In genomic region chr17:48478224-48479013, GRCh38 we compare ENCODE assay signal across 1 cellular context.
TF ChIP-seq lines count a peak whose summit lies in the region.

No MANE protein-coding gene starts in this region.

TF ChIP-seq in K562, 482 proteins besides CTCF, POLR2A, EP300 and RAD21 (continued from another document and continues in another):
- 0 out of 2 replicates have a peak, but pooled peaks have one; percentile 27 for TF ChIP-seq CREB5 (CRISPR knock-in tag; IDR thresholded peaks at IDR 0.05)
- TF ChIP-seq MCM3 (IDR thresholded peaks at IDR 0.05): no peak
- no peak for TF ChIP-seq CBX1 (IDR thresholded peaks at IDR 0.05; ENCODE audit: low read depth)
- TF ChIP-seq KAT7 (CRISPR knock-in tag; IDR thresholded peaks at IDR 0.05; ENCODE audit: borderline replicate concordance): no peak
- TF ChIP-seq, protein P1, sequence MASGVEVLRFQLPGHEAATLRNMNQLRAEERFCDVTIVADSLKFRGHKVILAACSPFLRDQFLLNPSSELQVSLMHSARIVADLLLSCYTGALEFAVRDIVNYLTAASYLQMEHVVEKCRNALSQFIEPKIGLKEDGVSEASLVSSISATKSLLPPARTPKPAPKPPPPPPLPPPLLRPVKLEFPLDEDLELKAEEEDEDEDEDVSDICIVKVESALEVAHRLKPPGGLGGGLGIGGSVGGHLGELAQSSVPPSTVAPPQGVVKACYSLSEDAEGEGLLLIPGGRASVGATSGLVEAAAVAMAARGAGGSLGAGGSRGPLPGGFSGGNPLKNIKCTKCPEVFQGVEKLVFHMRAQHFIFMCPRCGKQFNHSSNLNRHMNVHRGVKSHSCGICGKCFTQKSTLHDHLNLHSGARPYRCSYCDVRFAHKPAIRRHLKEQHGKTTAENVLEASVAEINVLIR (CRISPR knock-in tag; IDR thresholded peaks at IDR 0.05): no peak
- no peak for TF ChIP-seq ZSCAN29 (IDR thresholded peaks at IDR 0.05)
- no peak for TF ChIP-seq BDP1 (IDR thresholded peaks at IDR 0.05; ENCODE audit: insufficient read depth, insufficient read length)
- TF ChIP-seq, protein P2, sequence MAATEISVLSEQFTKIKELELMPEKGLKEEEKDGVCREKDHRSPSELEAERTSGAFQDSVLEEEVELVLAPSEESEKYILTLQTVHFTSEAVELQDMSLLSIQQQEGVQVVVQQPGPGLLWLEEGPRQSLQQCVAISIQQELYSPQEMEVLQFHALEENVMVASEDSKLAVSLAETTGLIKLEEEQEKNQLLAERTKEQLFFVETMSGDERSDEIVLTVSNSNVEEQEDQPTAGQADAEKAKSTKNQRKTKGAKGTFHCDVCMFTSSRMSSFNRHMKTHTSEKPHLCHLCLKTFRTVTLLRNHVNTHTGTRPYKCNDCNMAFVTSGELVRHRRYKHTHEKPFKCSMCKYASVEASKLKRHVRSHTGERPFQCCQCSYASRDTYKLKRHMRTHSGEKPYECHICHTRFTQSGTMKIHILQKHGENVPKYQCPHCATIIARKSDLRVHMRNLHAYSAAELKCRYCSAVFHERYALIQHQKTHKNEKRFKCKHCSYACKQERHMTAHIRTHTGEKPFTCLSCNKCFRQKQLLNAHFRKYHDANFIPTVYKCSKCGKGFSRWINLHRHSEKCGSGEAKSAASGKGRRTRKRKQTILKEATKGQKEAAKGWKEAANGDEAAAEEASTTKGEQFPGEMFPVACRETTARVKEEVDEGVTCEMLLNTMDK (IDR thresholded peaks at IDR 0.05; ENCODE audit: borderline replicate concordance, insufficient read depth, low read depth, low read length, poor library complexity, severe bottlenecking): no peak
- TF ChIP-seq ZNF589 (CRISPR knock-in tag; IDR thresholded peaks at IDR 0.05; ENCODE audit: low read depth): no peak; the same call in 1 of the 2 replicates
- no peak for TF ChIP-seq ELF4 (CRISPR knock-in tag; IDR thresholded peaks at IDR 0.05)
- TF ChIP-seq, protein P3, sequence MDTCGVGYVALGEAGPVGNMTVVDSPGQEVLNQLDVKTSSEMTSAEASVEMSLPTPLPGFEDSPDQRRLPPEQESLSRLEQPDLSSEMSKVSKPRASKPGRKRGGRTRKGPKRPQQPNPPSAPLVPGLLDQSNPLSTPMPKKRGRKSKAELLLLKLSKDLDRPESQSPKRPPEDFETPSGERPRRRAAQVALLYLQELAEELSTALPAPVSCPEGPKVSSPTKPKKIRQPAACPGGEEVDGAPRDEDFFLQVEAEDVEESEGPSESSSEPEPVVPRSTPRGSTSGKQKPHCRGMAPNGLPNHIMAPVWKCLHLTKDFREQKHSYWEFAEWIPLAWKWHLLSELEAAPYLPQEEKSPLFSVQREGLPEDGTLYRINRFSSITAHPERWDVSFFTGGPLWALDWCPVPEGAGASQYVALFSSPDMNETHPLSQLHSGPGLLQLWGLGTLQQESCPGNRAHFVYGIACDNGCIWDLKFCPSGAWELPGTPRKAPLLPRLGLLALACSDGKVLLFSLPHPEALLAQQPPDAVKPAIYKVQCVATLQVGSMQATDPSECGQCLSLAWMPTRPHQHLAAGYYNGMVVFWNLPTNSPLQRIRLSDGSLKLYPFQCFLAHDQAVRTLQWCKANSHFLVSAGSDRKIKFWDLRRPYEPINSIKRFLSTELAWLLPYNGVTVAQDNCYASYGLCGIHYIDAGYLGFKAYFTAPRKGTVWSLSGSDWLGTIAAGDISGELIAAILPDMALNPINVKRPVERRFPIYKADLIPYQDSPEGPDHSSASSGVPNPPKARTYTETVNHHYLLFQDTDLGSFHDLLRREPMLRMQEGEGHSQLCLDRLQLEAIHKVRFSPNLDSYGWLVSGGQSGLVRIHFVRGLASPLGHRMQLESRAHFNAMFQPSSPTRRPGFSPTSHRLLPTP (IDR thresholded peaks at IDR 0.05; ENCODE audit: borderline replicate concordance, extremely low read depth, insufficient read length): no peak
- peak; percentile 79 for TF ChIP-seq MYNN (IDR thresholded peaks at IDR 0.05)
- TF ChIP-seq MYNN (CRISPR knock-in tag; IDR thresholded peaks at IDR 0.05): no peak
- peak; percentile 85 for TF ChIP-seq BHLHE40 (IDR thresholded peaks at IDR 0.05; ENCODE audit: low read length)
- peak; percentile 81 for TF ChIP-seq NCOR1 (IDR thresholded peaks at IDR 0.05)
- TF ChIP-seq DDX20 (tag; IDR thresholded peaks at IDR 0.05; ENCODE audit: low read depth): no peak
- peak; percentile 17; the same call in 1 of the 2 replicates for TF ChIP-seq EHMT2 (IDR thresholded peaks at IDR 0.05)
- no peak for TF ChIP-seq ZNF121 (CRISPR knock-in tag; conservative IDR thresholded peaks at IDR 0.05)
- TF ChIP-seq, protein P4, sequence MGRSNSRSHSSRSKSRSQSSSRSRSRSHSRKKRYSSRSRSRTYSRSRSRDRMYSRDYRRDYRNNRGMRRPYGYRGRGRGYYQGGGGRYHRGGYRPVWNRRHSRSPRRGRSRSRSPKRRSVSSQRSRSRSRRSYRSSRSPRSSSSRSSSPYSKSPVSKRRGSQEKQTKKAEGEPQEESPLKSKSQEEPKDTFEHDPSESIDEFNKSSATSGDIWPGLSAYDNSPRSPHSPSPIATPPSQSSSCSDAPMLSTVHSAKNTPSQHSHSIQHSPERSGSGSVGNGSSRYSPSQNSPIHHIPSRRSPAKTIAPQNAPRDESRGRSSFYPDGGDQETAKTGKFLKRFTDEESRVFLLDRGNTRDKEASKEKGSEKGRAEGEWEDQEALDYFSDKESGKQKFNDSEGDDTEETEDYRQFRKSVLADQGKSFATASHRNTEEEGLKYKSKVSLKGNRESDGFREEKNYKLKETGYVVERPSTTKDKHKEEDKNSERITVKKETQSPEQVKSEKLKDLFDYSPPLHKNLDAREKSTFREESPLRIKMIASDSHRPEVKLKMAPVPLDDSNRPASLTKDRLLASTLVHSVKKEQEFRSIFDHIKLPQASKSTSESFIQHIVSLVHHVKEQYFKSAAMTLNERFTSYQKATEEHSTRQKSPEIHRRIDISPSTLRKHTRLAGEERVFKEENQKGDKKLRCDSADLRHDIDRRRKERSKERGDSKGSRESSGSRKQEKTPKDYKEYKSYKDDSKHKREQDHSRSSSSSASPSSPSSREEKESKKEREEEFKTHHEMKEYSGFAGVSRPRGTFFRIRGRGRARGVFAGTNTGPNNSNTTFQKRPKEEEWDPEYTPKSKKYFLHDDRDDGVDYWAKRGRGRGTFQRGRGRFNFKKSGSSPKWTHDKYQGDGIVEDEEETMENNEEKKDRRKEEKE (IDR thresholded peaks at IDR 0.05; ENCODE audit: borderline replicate concordance in 1 of 2, control insufficient read depth in 1 of 2, low read depth in 2 of 2, low read length in 1 of 2): no peak
- TF ChIP-seq, protein P5, sequence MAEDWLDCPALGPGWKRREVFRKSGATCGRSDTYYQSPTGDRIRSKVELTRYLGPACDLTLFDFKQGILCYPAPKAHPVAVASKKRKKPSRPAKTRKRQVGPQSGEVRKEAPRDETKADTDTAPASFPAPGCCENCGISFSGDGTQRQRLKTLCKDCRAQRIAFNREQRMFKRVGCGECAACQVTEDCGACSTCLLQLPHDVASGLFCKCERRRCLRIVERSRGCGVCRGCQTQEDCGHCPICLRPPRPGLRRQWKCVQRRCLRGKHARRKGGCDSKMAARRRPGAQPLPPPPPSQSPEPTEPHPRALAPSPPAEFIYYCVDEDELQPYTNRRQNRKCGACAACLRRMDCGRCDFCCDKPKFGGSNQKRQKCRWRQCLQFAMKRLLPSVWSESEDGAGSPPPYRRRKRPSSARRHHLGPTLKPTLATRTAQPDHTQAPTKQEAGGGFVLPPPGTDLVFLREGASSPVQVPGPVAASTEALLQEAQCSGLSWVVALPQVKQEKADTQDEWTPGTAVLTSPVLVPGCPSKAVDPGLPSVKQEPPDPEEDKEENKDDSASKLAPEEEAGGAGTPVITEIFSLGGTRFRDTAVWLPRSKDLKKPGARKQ (CRISPR knock-in tag; IDR thresholded peaks at IDR 0.05): no peak
- TF ChIP-seq SUPT5H (IDR thresholded peaks at IDR 0.05): no peak
- TF ChIP-seq ZNF175 (CRISPR knock-in tag; IDR thresholded peaks at IDR 0.05; ENCODE audit: low read depth): peak; percentile 82
- TF ChIP-seq MBD2 (IDR thresholded peaks at IDR 0.05; ENCODE audit: borderline replicate concordance, low read depth): no peak
- TF ChIP-seq WHSC1 (IDR thresholded peaks at IDR 0.05; ENCODE audit: low read length): no peak
- TF ChIP-seq ZNF12 (CRISPR knock-in tag; IDR thresholded peaks at IDR 0.05): no peak
- TF ChIP-seq MGA (IDR thresholded peaks at IDR 0.05): peak; percentile 35; the same call in 1 of the 2 replicates
- TF ChIP-seq HDAC3 (IDR thresholded peaks at IDR 0.05; ENCODE audit: borderline replicate concordance, partially characterized antibody): peak; percentile 79
- TF ChIP-seq NUFIP1 (IDR thresholded peaks at IDR 0.05; ENCODE audit: partially characterized antibody): no peak
- TF ChIP-seq ELF1 (tag; IDR thresholded peaks at IDR 0.05): peak; percentile 91
- TF ChIP-seq, protein P6, sequence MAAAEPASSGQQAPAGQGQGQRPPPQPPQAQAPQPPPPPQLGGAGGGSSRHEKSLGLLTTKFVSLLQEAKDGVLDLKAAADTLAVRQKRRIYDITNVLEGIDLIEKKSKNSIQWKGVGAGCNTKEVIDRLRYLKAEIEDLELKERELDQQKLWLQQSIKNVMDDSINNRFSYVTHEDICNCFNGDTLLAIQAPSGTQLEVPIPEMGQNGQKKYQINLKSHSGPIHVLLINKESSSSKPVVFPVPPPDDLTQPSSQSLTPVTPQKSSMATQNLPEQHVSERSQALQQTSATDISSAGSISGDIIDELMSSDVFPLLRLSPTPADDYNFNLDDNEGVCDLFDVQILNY (CRISPR knock-in tag; IDR thresholded peaks at IDR 0.05): no peak
- no peak for TF ChIP-seq YBX1 (IDR thresholded peaks at IDR 0.05)
- TF ChIP-seq SAP30 (IDR thresholded peaks at IDR 0.05; ENCODE audit: borderline replicate concordance, insufficient read depth, low read depth, low read length, poor library complexity, severe bottlenecking): no peak
